In genomic region chr16:54180421-54181359, GRCh38 we compare ENCODE assay signal across 1 cellular context.
TF ChIP-seq lines count a peak whose summit lies in the region.

No MANE protein-coding gene starts in this region.

TF ChIP-seq in HepG2, 621 proteins besides CTCF, POLR2A, EP300 and RAD21 (continued from another document and continues in another):
- TF ChIP-seq ZNF770 (CRISPR knock-in tag; IDR thresholded peaks at IDR 0.05): peak; percentile 11; the same call in 1 of the 2 replicates
- no peak for TF ChIP-seq BRF2 (CRISPR knock-in tag; IDR thresholded peaks at IDR 0.05)
- TF ChIP-seq ELF1 (CRISPR knock-in tag; IDR thresholded peaks at IDR 0.05): no peak
- TF ChIP-seq ZNF713 (CRISPR knock-in tag; IDR thresholded peaks at IDR 0.05): no peak
- TF ChIP-seq KDM3A (CRISPR knock-in tag; IDR thresholded peaks at IDR 0.05; ENCODE audit: low read depth): no peak
- no peak for TF ChIP-seq ETS1 (CRISPR knock-in tag; IDR thresholded peaks at IDR 0.05)
- TF ChIP-seq CHD4 (IDR thresholded peaks at IDR 0.05; ENCODE audit: borderline replicate concordance, low read length): peak; percentile 96
- TF ChIP-seq ZFP1 (CRISPR knock-in tag; IDR thresholded peaks at IDR 0.05): no peak
- no peak for TF ChIP-seq RFX5 (IDR thresholded peaks at IDR 0.05; ENCODE audit: low read depth, low read length)
- no peak for TF ChIP-seq ZNF383 (CRISPR knock-in tag; IDR thresholded peaks at IDR 0.05; ENCODE audit: borderline replicate concordance)
- TF ChIP-seq PRDM10 (CRISPR knock-in tag; IDR thresholded peaks at IDR 0.05; ENCODE audit: low read depth): no peak
- TF ChIP-seq CREB1 (IDR thresholded peaks at IDR 0.05): no peak
- TF ChIP-seq CREB1 (CRISPR knock-in tag; IDR thresholded peaks at IDR 0.05): peak; percentile 73
- peak; percentile 29; the same call in 1 of the 2 replicates for TF ChIP-seq ZNF777 (CRISPR knock-in tag; IDR thresholded peaks at IDR 0.05)
- TF ChIP-seq FOXK2 (IDR thresholded peaks at IDR 0.05): 0 out of 2 replicates have a peak, but pooled peaks have one; percentile 19
- 0 out of 2 replicates have a peak, but pooled peaks have one; percentile 27 for TF ChIP-seq HOXA3 (CRISPR knock-in tag; IDR thresholded peaks at IDR 0.05)
- no peak for TF ChIP-seq MLXIP (CRISPR knock-in tag; IDR thresholded peaks at IDR 0.05; ENCODE audit: borderline replicate concordance)
- TF ChIP-seq MAFF (IDR thresholded peaks at IDR 0.05; ENCODE audit: low read depth, low read length): no peak
- no peak for TF ChIP-seq ZFP36L2 (CRISPR knock-in tag; IDR thresholded peaks at IDR 0.05)
- TF ChIP-seq ZNF407 (CRISPR knock-in tag; IDR thresholded peaks at IDR 0.05; ENCODE audit: not compliant biosample characterization): no peak
- no peak for TF ChIP-seq E2F2 (CRISPR knock-in tag; IDR thresholded peaks at IDR 0.05; ENCODE audit: borderline replicate concordance)
- 0 out of 2 replicates have a peak, but pooled peaks have one; percentile 36 for TF ChIP-seq RORA (CRISPR knock-in tag; IDR thresholded peaks at IDR 0.05)
- TF ChIP-seq MAFK (conservative IDR thresholded peaks at IDR 0.05 in 1 of 2, IDR thresholded peaks at IDR 0.05 in 1 of 2; ENCODE audit: low read length in 2 of 2): no peak
- TF ChIP-seq SYNCRIP (IDR thresholded peaks at IDR 0.05; ENCODE audit: insufficient read depth, low read depth, low read length): no peak
- no peak for TF ChIP-seq ZNF274 (CRISPR knock-in tag; IDR thresholded peaks at IDR 0.05)
- TF ChIP-seq ZNF572 (CRISPR knock-in tag; IDR thresholded peaks at IDR 0.05): no peak
- TF ChIP-seq ZNF709 (CRISPR knock-in tag; IDR thresholded peaks at IDR 0.05): no peak
- TF ChIP-seq ZNF766 (CRISPR knock-in tag; IDR thresholded peaks at IDR 0.05; ENCODE audit: borderline replicate concordance): peak; percentile 79; the same call in 1 of the 2 replicates
- TF ChIP-seq ISL2 (CRISPR knock-in tag; IDR thresholded peaks at IDR 0.05): peak; percentile 88
- no peak for TF ChIP-seq EEA1 (CRISPR knock-in tag; IDR thresholded peaks at IDR 0.05; ENCODE audit: borderline replicate concordance)
- TF ChIP-seq SPEN (CRISPR knock-in tag; IDR thresholded peaks at IDR 0.05; ENCODE audit: low read depth): no peak
- TF ChIP-seq CEBPG (CRISPR knock-in tag; IDR thresholded peaks at IDR 0.05): peak; percentile 88
- no peak for TF ChIP-seq ZNF335 (CRISPR knock-in tag; IDR thresholded peaks at IDR 0.05)
- no peak for TF ChIP-seq KLF11 (CRISPR knock-in tag; IDR thresholded peaks at IDR 0.05)
- TF ChIP-seq ZNF546 (CRISPR knock-in tag; conservative IDR thresholded peaks at IDR 0.05): no peak
- TF ChIP-seq ZNF7 (CRISPR knock-in tag; IDR thresholded peaks at IDR 0.05): no peak
- no peak for TF ChIP-seq CCDC6 (CRISPR knock-in tag; IDR thresholded peaks at IDR 0.05)
- TF ChIP-seq ZNF891 (CRISPR knock-in tag; IDR thresholded peaks at IDR 0.05): no peak
- no peak for TF ChIP-seq MBD4 (IDR thresholded peaks at IDR 0.05; ENCODE audit: borderline replicate concordance, low read length)
- TF ChIP-seq MTF2 (CRISPR knock-in tag; IDR thresholded peaks at IDR 0.05; ENCODE audit: borderline replicate concordance): no peak
- no peak for TF ChIP-seq SETDB1 (CRISPR knock-in tag; IDR thresholded peaks at IDR 0.05; ENCODE audit: borderline replicate concordance)
- no peak for TF ChIP-seq ZMYM2 (CRISPR knock-in tag; IDR thresholded peaks at IDR 0.05)
- no peak for TF ChIP-seq JARID2 (CRISPR knock-in tag; IDR thresholded peaks at IDR 0.05; ENCODE audit: insufficient replicate concordance)
